In the genomic region with DNA sequence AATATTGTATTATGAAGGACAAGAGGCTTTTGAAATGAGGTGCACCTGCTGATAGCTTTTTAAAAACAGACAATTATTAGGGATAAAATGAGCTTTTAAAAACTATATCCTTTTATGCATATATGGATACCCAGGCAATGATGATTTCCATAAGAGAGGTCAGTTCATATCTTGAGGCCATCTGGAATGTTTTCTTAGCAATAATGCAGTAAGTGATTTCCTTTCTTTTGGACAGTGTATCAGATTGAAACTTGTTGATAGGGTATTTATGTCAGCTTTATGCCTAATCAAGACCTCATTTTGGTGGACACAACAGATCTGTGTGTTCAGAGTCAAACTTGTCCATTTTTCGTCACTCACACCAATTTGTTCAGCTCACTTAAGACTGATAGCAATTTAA, we compare ENCODE assay signal across 8 cellular contexts.
"Had no signal": no experiment of that assay in that cellular context is flagged by ENCODE, and none has a peak within 500 bp of the region (broad histone marks: within the 10 kb centered on the region; RNA-seq: fewer than 3 reads in every experiment).

No MANE protein-coding gene starts in this region.

- FAIRE-seq: HepG2, HTR-8/SVneo, K562 had no signal

- H3K4me3 Mint-ChIP-seq: IgD-negative memory B cell had no signal

- DNase-seq: IMR-90, KBM-7, KG1 had no signal

- H3K4me3 ChIP-seq: K562 had no signal

- H3K36me3 Mint-ChIP-seq: IgD-negative memory B cell had no signal

- H3K27ac ChIP-seq: HL-60 had no signal

- ATAC-seq: HepG2, K562 had no signal

- H3K27me3 Mint-ChIP-seq: IgD-negative memory B cell had no signal

- H3K4me1 Mint-ChIP-seq: IgD-negative memory B cell had no signal
